8 cellular contexts compared by ENCODE assay signal in genomic region chr17:28662527-28662829, GRCh38. TPM values are rescaled to one million over a fixed set of nuclear protein-coding genes. Genes with fewer than 3 reads are reported as not detected.
DNase-seq lines count a peak whose midpoint lies in the region; ATAC-seq and TF ChIP-seq lines count a peak whose summit lies in the region.

No MANE protein-coding gene starts in this region.

- no peak for DNase-seq in CD4-positive, CD25-positive, alpha-beta regulatory T cell
- no peak for DNase-seq in Jurkat, Clone E6-1 (ENCODE audit: low read depth, low spot score)
- DNase-seq in dedifferentiated amniotic fluid mesenchymal stem cell (ENCODE audit: extremely low spot score): peak; percentile 36
- no peak for DNase-seq in neural crest cell (ENCODE audit: low read depth, low spot score)
- no peak for DNase-seq in NK-92 treated with Interleukin-12 subunit alpha and Interleukin-12 subunit beta, amount 100 ng/mL, for 24 hours (lab: John Stamatoyannopoulos, UW)

- TF ChIP-seq CTCF in neural crest cell (conservative IDR thresholded peaks at IDR 0.05): no peak

- peaks cover 24 to 69% (median 52%) of the 10 kb centered on the region in 4 donors for H3K4me1 Mint-ChIP-seq in CD4-positive, CD25-positive, alpha-beta regulatory T cell
- H3K4me1 Mint-ChIP-seq in neural crest cell: peaks cover 46% of the 10 kb centered on the region

- peaks cover 20% of the 10 kb centered on the region for H3K36me3 ChIP-seq in CD4-positive, CD25-positive, alpha-beta regulatory T cell (ENCODE audit: control insufficient read depth, insufficient read depth, low read length)

- peak overlapping the region; percentile 99 for H3K27ac ChIP-seq in CD4-positive, CD25-positive, alpha-beta regulatory T cell (ENCODE audit: insufficient read depth, low read length, poor library complexity, severe bottlenecking)

- H3K9me3 ChIP-seq in CD4-positive, CD25-positive, alpha-beta regulatory T cell (ENCODE audit: control insufficient read depth in 2 of 2, low read length in 2 of 2): no peaks in the 10 kb centered on the region

- H3K27me3 Mint-ChIP-seq in CD4-positive, CD25-positive, alpha-beta regulatory T cell: no peaks in the 10 kb centered on the region
- no peaks in the 10 kb centered on the region for H3K27me3 Mint-ChIP-seq in neural crest cell (ENCODE audit: low read depth)

- no peak for ATAC-seq in CD4-positive, CD25-positive, alpha-beta regulatory T cell (ENCODE audit: low read depth in 2 of 2)
- no peak for ATAC-seq in GM18517 (IDR thresholded peaks at IDR 0.05; ENCODE audit: unreplicated experiment)
- no peak for ATAC-seq in HG03095 (IDR thresholded peaks at IDR 0.05; ENCODE audit: unreplicated experiment)
- ATAC-seq in GM21360 (IDR thresholded peaks at IDR 0.05; ENCODE audit: unreplicated experiment): no peak

- peak overlapping the region; percentile 79 for H3K4me3 ChIP-seq in CD4-positive, CD25-positive, alpha-beta regulatory T cell (ENCODE audit: low read depth, low read length)
- peak overlapping the region; percentile 98 for H3K4me3 ChIP-seq in Jurkat, Clone E6-1 (ENCODE audit: low read length)

- H3K9me3 Mint-ChIP-seq in CD4-positive, CD25-positive, alpha-beta regulatory T cell: no peaks in the 10 kb centered on the region
- no peaks in the 10 kb centered on the region for H3K9me3 Mint-ChIP-seq in neural crest cell

- peak overlapping the region; percentile 99 to 100 (median 100) for H3K4me3 Mint-ChIP-seq in CD4-positive, CD25-positive, alpha-beta regulatory T cell
- peak overlapping the region; percentile 99 for H3K4me3 Mint-ChIP-seq in neural crest cell

- peak overlapping the region; percentile 100 for H3K27ac Mint-ChIP-seq in CD4-positive, CD25-positive, alpha-beta regulatory T cell
- H3K27ac Mint-ChIP-seq in neural crest cell (ENCODE audit: unreplicated experiment): peak overlapping the region; percentile 99

- peaks cover 45% of the 10 kb centered on the region for H3K4me1 ChIP-seq in CD4-positive, CD25-positive, alpha-beta regulatory T cell (ENCODE audit: control insufficient read depth, insufficient read depth, low read length, poor library complexity, severe bottlenecking)

- H3K27me3 ChIP-seq in CD4-positive, CD25-positive, alpha-beta regulatory T cell (ENCODE audit: control insufficient read depth, insufficient read depth, low read length): no peaks in the 10 kb centered on the region

- peaks cover 6% of the 10 kb centered on the region for H3K36me3 Mint-ChIP-seq in CD4-positive, CD25-positive, alpha-beta regulatory T cell
- peaks cover 30% of the 10 kb centered on the region for H3K36me3 Mint-ChIP-seq in neural crest cell (ENCODE audit: low read depth)

RNA-seq across cellular contexts. Expression of gene SUPT6H, which starts 0.5 kb away (rescaled TPM):
- 167 TPM for total RNA-seq in CD4-positive, CD25-positive, alpha-beta regulatory T cell
- 1 to 10 TPM; 8.3 to 9.2 (median 8.9) TPM for polyA plus RNA-seq in CD4-positive, CD25-positive, alpha-beta regulatory T cell
- 51.9 TPM for polyA plus RNA-seq in Jurkat, Clone E6-1 (2012; ENCODE audit: insufficient read depth, insufficient read length)
- total RNA-seq in neural crest cell: 70.0 and 72.2 TPM in 2 replicates

RNA-seq across cellular contexts. Expression of gene SDF2, which starts 0.8 kb away (rescaled TPM):
- total RNA-seq in CD4-positive, CD25-positive, alpha-beta regulatory T cell: 41.9 TPM
- polyA plus RNA-seq in CD4-positive, CD25-positive, alpha-beta regulatory T cell: 100 to 1,000 TPM in 3 of 4 donors, 10 to 100 TPM in 1; 96.5 to 121 (median 112) TPM
- polyA plus RNA-seq in Jurkat, Clone E6-1 (2012; ENCODE audit: insufficient read depth, insufficient read length): 43.2 TPM
- 47.4 and 48.2 TPM in 2 replicates for total RNA-seq in neural crest cell

RNA-seq across cellular contexts. Expression of gene BLTP2, which starts 17.5 kb away (rescaled TPM):
- total RNA-seq in CD4-positive, CD25-positive, alpha-beta regulatory T cell: 149 TPM
- polyA plus RNA-seq in CD4-positive, CD25-positive, alpha-beta regulatory T cell: 10 to 100 TPM; 30.7 to 42.3 (median 33.1) TPM
- 72.5 TPM for polyA plus RNA-seq in Jurkat, Clone E6-1 (2012; ENCODE audit: insufficient read depth, insufficient read length)
- total RNA-seq in neural crest cell: 175 and 191 TPM in 2 replicates

RNA-seq across cellular contexts. Expression of gene RSKR, which starts 48.5 kb away (rescaled TPM):
- total RNA-seq in CD4-positive, CD25-positive, alpha-beta regulatory T cell: 15.2 TPM
- polyA plus RNA-seq in CD4-positive, CD25-positive, alpha-beta regulatory T cell: under 1 TPM in 3 of 4 donors, not detected in 1; 0.08 to 0.78 (median 0.10) TPM
- 18.8 TPM for polyA plus RNA-seq in Jurkat, Clone E6-1 (2012; ENCODE audit: insufficient read depth, insufficient read length)
- total RNA-seq in neural crest cell: 31.0 and 34.2 TPM in 2 replicates

RNA-seq across cellular contexts. Expression of gene PROCA1, which starts 49.2 kb away (rescaled TPM):
- 5.3 TPM for total RNA-seq in CD4-positive, CD25-positive, alpha-beta regulatory T cell
- under 1 TPM in 3 of 4 donors, not detected in 1; 0.37 to 0.67 (median 0.63) TPM for polyA plus RNA-seq in CD4-positive, CD25-positive, alpha-beta regulatory T cell
- polyA plus RNA-seq in Jurkat, Clone E6-1 (2012; ENCODE audit: insufficient read depth, insufficient read length): 1.5 TPM
- total RNA-seq in neural crest cell: 11.7 and 12.5 TPM in 2 replicates
